In the genomic region with DNA sequence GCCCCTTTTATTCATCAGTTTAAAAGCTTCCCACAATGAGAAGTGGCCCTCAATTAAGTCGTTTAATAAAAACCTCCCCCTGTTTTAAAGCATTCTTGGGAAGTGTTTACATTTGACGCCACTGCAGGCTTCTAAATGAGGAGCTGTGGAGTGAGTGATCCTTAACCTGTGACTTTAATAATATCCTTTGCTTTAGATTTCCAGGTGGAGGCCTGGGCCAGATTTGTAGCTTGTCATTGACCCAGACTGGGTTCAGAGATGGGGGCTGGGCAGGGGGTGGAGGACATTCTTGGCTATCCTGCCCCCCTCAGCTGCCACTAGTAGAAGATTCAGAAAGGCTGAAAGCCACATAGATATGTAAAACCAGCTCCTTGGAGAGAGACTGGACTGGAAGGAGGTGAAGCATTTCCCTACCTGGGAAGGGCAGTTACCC, we compare ENCODE assay signal across 14 cellular contexts. TPM values are rescaled to one million over a fixed set of nuclear protein-coding genes. Genes with fewer than 3 reads are reported as not detected.
DNase-seq lines count a peak whose midpoint lies in the region; ATAC-seq and TF ChIP-seq lines count a peak whose summit lies in the region.
"Had no signal": no experiment of that assay in that cellular context is flagged by ENCODE, and none has a peak within 500 bp of the region (broad histone marks: within the 10 kb centered on the region; RNA-seq: fewer than 3 reads in every experiment).

No MANE protein-coding gene starts in this region.

- H3K27ac Mint-ChIP-seq in nephron = peak overlapping the region; percentile 88 to 97 (median 93)
- H3K27ac Mint-ChIP-seq in chondrocyte (ENCODE audit: unreplicated experiment) = no peak overlapping the region
- H3K27ac Mint-ChIP-seq: T-helper 1 cell treated with Interleukin-12 subunit alpha and Interleukin-12 subunit beta and Interleukin-4 antibody, amounts not matched to agents 30 μg/mL and 1 μg/mL, for 36 hours had no signal

- no peaks in the 10 kb centered on the region for H3K9me3 Mint-ChIP-seq in nephron
- peaks cover 3% of the 10 kb centered on the region for H3K9me3 Mint-ChIP-seq in chondrocyte (ENCODE audit: low read depth)
- H3K9me3 Mint-ChIP-seq: T-helper 1 cell treated with Interleukin-12 subunit alpha and Interleukin-12 subunit beta and Interleukin-4 antibody, amounts not matched to agents 30 μg/mL and 1 μg/mL, for 36 hours had no signal

- peaks cover 53% of the 10 kb centered on the region for H3K4me1 Mint-ChIP-seq in nephron
- H3K4me1 Mint-ChIP-seq in chondrocyte (ENCODE audit: low read depth) = peaks cover 21% of the 10 kb centered on the region

- DNase-seq in DMS153 treated with DMSO at 0.1 percent for 48 hours (lab: John Stamatoyannopoulos, UW; ENCODE audit: unreplicated experiment) (peak; percentile 10), NCI-H146 (lab: John Stamatoyannopoulos, UW) (peak; percentile 60), epithelial cell of proximal tubule (ENCODE audit: low read depth) (no peak), chondrocyte (ENCODE audit: low spot score) (no peak), cortex of kidney (lab: John Stamatoyannopoulos, UW) (no peak)
- DNase-seq in activated effector memory CD4-positive, alpha-beta T cell treated with Interleukin-2 at 50 U/mL for 16 hours = no peak
- DNase-seq: activated CD4-positive, alpha-beta T cell treated with anti-CD3 and anti-CD28 coated beads, Interleukin-2, amount 50 U/mL, for 4 hours; activated gamma-delta T cell treated with Interleukin-2 at 50 U/mL for 16 hours; central memory CD4-positive, alpha-beta T cell; NCI-H1930; PC-3 had no signal

- H3K36me3 Mint-ChIP-seq in nephron (ENCODE audit: low read depth) (peaks cover 8% of the 10 kb centered on the region), chondrocyte (ENCODE audit: low read depth) (no peaks in the 10 kb centered on the region)

- H3K4me3 Mint-ChIP-seq in nephron = peak overlapping the region; percentile 1 to 45 (median 24)
- H3K4me3 Mint-ChIP-seq in chondrocyte (ENCODE audit: unreplicated experiment) = no peak overlapping the region
- H3K4me3 Mint-ChIP-seq: T-helper 1 cell treated with Interleukin-12 subunit alpha and Interleukin-12 subunit beta and Interleukin-4 antibody, amounts not matched to agents 30 μg/mL and 1 μg/mL, for 36 hours had no signal

- H3K27me3 Mint-ChIP-seq in nephron (ENCODE audit: low read depth) (peaks cover 9% of the 10 kb centered on the region), chondrocyte (ENCODE audit: low read depth) (no peaks in the 10 kb centered on the region)

- H3K4me3 ChIP-seq in epithelial cell of proximal tubule (ENCODE audit: low read depth, low read length) = peak overlapping the region; percentile 7

- no peak for ATAC-seq in HG02870 (IDR thresholded peaks at IDR 0.05; ENCODE audit: unreplicated experiment)
- ATAC-seq: PC-3 had no signal

- TF ChIP-seq CTCF in epithelial cell of proximal tubule (conservative IDR thresholded peaks at IDR 0.05; ENCODE audit: low read depth, low read length) = no peak
- TF ChIP-seq CTCF in nephron (IDR thresholded peaks at IDR 0.05; ENCODE audit: unreplicated experiment in 3 of 3) = no peak
- TF ChIP-seq CTCF in chondrocyte (IDR thresholded peaks at IDR 0.05) = no peak

RNA-seq across cellular contexts. Expression of gene CGNL1, which starts 11.4 kb away (rescaled TPM):
- total RNA-seq in epithelial cell of proximal tubule (2.5 and 3.2 TPM in 2 replicates), chondrocyte (4.6 to 7.2 TPM (median 7.1 TPM) in 3 replicates)

Comparison
In these comparisons a context has a peak if more than half of its experiments do, and no peak if none do; other contexts are left out.
1. DNase-seq: peak in DMS153 treated with DMSO at 0.1 percent for 48 hours (single experiment) and NCI-H146 (single experiment); none in epithelial cell of proximal tubule (single experiment), activated effector memory CD4-positive, alpha-beta T cell treated with Interleukin-2 at 50 U/mL for 16 hours (single experiment), chondrocyte (single experiment) and cortex of kidney (single experiment).